In genomic region chr16:8798174-8798527, GRCh38 we compare ENCODE assay signal across 8 cellular contexts. TPM values are rescaled to one million over a fixed set of nuclear protein-coding genes. Genes with fewer than 3 reads are reported as not detected.
DNase-seq lines count a peak whose midpoint lies in the region; ATAC-seq and TF ChIP-seq lines count a peak whose summit lies in the region.

No MANE protein-coding gene starts in this region.

- H3K9ac ChIP-seq in BLaER1 treated with 17β-estradiol and CSF1 and Interleukin-3, amounts not matched to agents 10 nM and 100 nM, result peak overlapping the region; percentile 79 to 97 (median 92)
- H3K9ac ChIP-seq in SU-DHL-6 (ENCODE audit: low read length), result peak overlapping the region; percentile 95
- H3K9ac ChIP-seq in rectal smooth muscle tissue (ENCODE audit: low read length), result peak overlapping the region; percentile 84

- TF ChIP-seq CTCF in SU-DHL-6 (IDR thresholded peaks at IDR 0.05; ENCODE audit: insufficient read depth, low read length, poor library complexity, severe bottlenecking) (no peak), fibroblast of the aortic adventitia (IDR thresholded peaks at IDR 0.05; ENCODE audit: insufficient read depth, low read length) (no peak), GM13976 (IDR thresholded peaks at IDR 0.05; ENCODE audit: borderline replicate concordance, control extremely low read depth, extremely low read depth, insufficient read depth, missing control alignments) (no peak)

- no peaks in the 10 kb centered on the region for H3F3A ChIP-seq in SU-DHL-6 (ENCODE audit: insufficient read depth)

- in situ Hi-C loops in GM13976 (cut with MboI; ENCODE audit: low sequenced_read_pairs, unreplicated experiment), result loop anchor here (10.0 kb wide), 1 partner anchor 223 kb away; no protein-coding TSS in a partner anchor

- H2AFZ ChIP-seq in SU-DHL-6 (ENCODE audit: low read depth, low read length, severe bottlenecking), result peak overlapping the region; percentile 76

- no peaks in the 10 kb centered on the region for H3K9me3 ChIP-seq in BLaER1 treated with 17β-estradiol and CSF1 and Interleukin-3, amounts not matched to agents 10 nM and 100 nM (replicated peaks in 1 of 11)
- H3K9me3 ChIP-seq in SU-DHL-6 (ENCODE audit: insufficient read depth, low read length), result no peaks in the 10 kb centered on the region

- peak; percentile 3 for ATAC-seq in GM21619 (IDR thresholded peaks at IDR 0.05; ENCODE audit: unreplicated experiment)

- no peaks in the 10 kb centered on the region for H3K27me3 ChIP-seq in BLaER1 treated with 17β-estradiol and CSF1 and Interleukin-3, amounts not matched to agents 10 nM and 100 nM
- H3K27me3 ChIP-seq in SU-DHL-6 (ENCODE audit: low read length), result no peaks in the 10 kb centered on the region
- H3K27me3 ChIP-seq in rectal smooth muscle tissue (ENCODE audit: control insufficient read depth, insufficient read depth, low read length), result no peaks in the 10 kb centered on the region

- peak overlapping the region; percentile 75 to 98 (median 91) for H3K4me3 ChIP-seq in BLaER1 treated with 17β-estradiol and CSF1 and Interleukin-3, amounts not matched to agents 10 nM and 100 nM
- H3K4me3 ChIP-seq in SU-DHL-6 (ENCODE audit: insufficient read depth, low read length, poor library complexity, severe bottlenecking) (peak overlapping the region; percentile 86), fibroblast of the aortic adventitia (ENCODE audit: low read depth, low read length) (peak overlapping the region; percentile 97), rectal smooth muscle tissue (ENCODE audit: low read length) (peak overlapping the region; percentile 97)

- H3K4me1 ChIP-seq in BLaER1 treated with 17β-estradiol and CSF1 and Interleukin-3, amounts not matched to agents 10 nM and 100 nM, result peaks cover 32 to 46% (median 40%) of the 10 kb centered on the region in 10 experiments
- peaks cover 12% of the 10 kb centered on the region for H3K4me1 ChIP-seq in rectal smooth muscle tissue (ENCODE audit: control insufficient read depth, insufficient read depth, low read length)

- peak; percentile 44 for DNase-seq in fibroblast of the aortic adventitia (ENCODE audit: low read depth)
- no peak for DNase-seq in GM13976 (ENCODE audit: low spot score)
- no peak for DNase-seq in dedifferentiated amniotic fluid mesenchymal stem cell (ENCODE audit: extremely low spot score)
- DNase-seq in NCI-H82 (lab: John Stamatoyannopoulos, UW), result no peak

- peaks cover 27 to 59% (median 39%) of the 10 kb centered on the region in 11 experiments for H3K36me3 ChIP-seq in BLaER1 treated with 17β-estradiol and CSF1 and Interleukin-3, amounts not matched to agents 10 nM and 100 nM
- H3K36me3 ChIP-seq in SU-DHL-6 (ENCODE audit: low read length) (peaks cover 10% of the 10 kb centered on the region), rectal smooth muscle tissue (ENCODE audit: control insufficient read depth, insufficient read depth, low read length) (peaks cover 4% of the 10 kb centered on the region)

- H4K20me1 ChIP-seq in BLaER1 treated with 17β-estradiol and CSF1 and Interleukin-3, amounts not matched to agents 10 nM and 100 nM, result peaks cover 6 to 55% (median 47%) of the 10 kb centered on the region in 11 experiments; a peak in 21 of 22 replicates
- H4K20me1 ChIP-seq in SU-DHL-6 (ENCODE audit: low read depth, low read length), result peaks cover 12% of the 10 kb centered on the region; the same call in 1 of the 2 replicates

- peaks cover 76% of the 10 kb centered on the region for H3K79me2 ChIP-seq in SU-DHL-6 (ENCODE audit: insufficient read depth, low read length)

- peak overlapping the region; percentile 79 to 95 (median 89) for H3K27ac ChIP-seq in BLaER1 treated with 17β-estradiol and CSF1 and Interleukin-3, amounts not matched to agents 10 nM and 100 nM
- H3K27ac ChIP-seq in SU-DHL-6 (ENCODE audit: low read depth, low read length) (peak overlapping the region; percentile 45), rectal smooth muscle tissue (ENCODE audit: low read depth, low read length) (peak overlapping the region; percentile 79)

- H3K9me2 ChIP-seq in SU-DHL-6 (replicated peaks; ENCODE audit: insufficient read depth, low read length), result no peaks in the 10 kb centered on the region

- H3K4me2 ChIP-seq in BLaER1 treated with 17β-estradiol and CSF1 and Interleukin-3, amounts not matched to agents 10 nM and 100 nM, result peak overlapping the region; percentile 90 to 100 (median 98)
- H3K4me2 ChIP-seq in SU-DHL-6 (ENCODE audit: low read depth, low read length, poor library complexity, severe bottlenecking), result peak overlapping the region; percentile 91

RNA-seq across cellular contexts. Expression of gene PMM2, which starts 0.5 kb away (rescaled TPM):
- total RNA-seq in fibroblast of the aortic adventitia (ENCODE audit: low replicate concordance), result 34.7 and 55.8 TPM in 2 replicates

RNA-seq across cellular contexts. Expression of gene TMEM186, which starts 0.7 kb away (rescaled TPM):
- 3.6 and 4.7 TPM in 2 replicates for total RNA-seq in fibroblast of the aortic adventitia (ENCODE audit: low replicate concordance)
